ENCODE assay signal across 1 cellular context in genomic region chr14:61755382-61755742, GRCh38. TPM values are rescaled to one million over a fixed set of nuclear protein-coding genes. Genes with fewer than 3 reads are reported as not detected.
"Had no signal": no experiment of that assay in that cellular context is flagged by ENCODE, and none has a peak within 500 bp of the region (broad histone marks: within the 10 kb centered on the region; RNA-seq: fewer than 3 reads in every experiment).

No MANE protein-coding gene starts in this region.

RNA-seq across cellular contexts. Expression of gene SYT16, which starts 57.1 kb away (rescaled TPM):
- total RNA-seq: left colon had no signal
